16 cellular contexts compared by ENCODE assay signal in the genomic region with DNA sequence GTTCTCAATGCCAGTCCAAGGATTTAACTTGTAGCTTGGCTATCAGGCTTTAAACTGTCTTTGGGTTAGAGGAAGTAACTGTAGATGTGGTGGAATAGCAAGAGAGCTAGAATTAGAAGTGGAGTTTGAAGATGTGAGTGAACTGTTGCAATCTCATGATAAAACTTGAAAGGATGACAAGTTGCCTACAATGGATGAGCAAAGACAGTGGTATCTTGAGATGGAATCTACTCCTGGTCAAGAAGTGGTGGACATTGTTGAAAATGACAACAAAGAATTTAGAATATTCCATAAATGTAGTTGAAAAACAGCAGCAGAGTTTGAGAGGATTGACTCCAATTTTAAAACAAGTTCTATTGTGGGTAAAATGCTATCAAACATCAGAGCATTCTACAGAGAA.
DNase-seq lines count a peak whose midpoint lies in the region; ATAC-seq, FAIRE-seq and TF ChIP-seq lines count a peak whose summit lies in the region.
"Had no signal": no experiment of that assay in that cellular context is flagged by ENCODE, and none has a peak within 500 bp of the region (broad histone marks: within the 10 kb centered on the region; RNA-seq: fewer than 3 reads in every experiment).

No MANE protein-coding gene starts in this region.

- H3K9ac ChIP-seq in BLaER1 treated with 17β-estradiol and CSF1 and Interleukin-3, amounts not matched to agents 10 nM and 100 nM, result no peak overlapping the region
- H3K9ac ChIP-seq: KMS-11 had no signal

- peak; percentile 11 for FAIRE-seq in H54 (lab: Jason Lieb, UNC)

- TF ChIP-seq CTCF in fibroblast of the aortic adventitia (IDR thresholded peaks at IDR 0.05; ENCODE audit: insufficient read depth, low read length) (no peak), brain microvascular endothelial cell (IDR thresholded peaks at IDR 0.05; ENCODE audit: low read depth, low read length, missing control alignments) (no peak)

- DNase-seq in H54 (ENCODE audit: insufficient read length, low spot score), result no peak
- peak; percentile 43 for DNase-seq in NOMO-1 treated with dmso at 0.1 percent for 144 hours (lab: John Stamatoyannopoulos, UW; ENCODE audit: unreplicated experiment)
- DNase-seq in fibroblast of the aortic adventitia (ENCODE audit: low read depth), result peak; percentile 48
- no peak for DNase-seq in NCI-H748 (lab: John Stamatoyannopoulos, UW; ENCODE audit: unreplicated experiment)
- no peak for DNase-seq in brain microvascular endothelial cell
- DNase-seq: CD4-positive, alpha-beta T cell; NCI-H1417; NCI-H1930; NCI-H2171; NCI-H446; NCI-H69; NK-92 treated with Interleukin-12 subunit alpha and Interleukin-12 subunit beta, amount 100 ng/mL, for 24 hours; T-helper 1 cell had no signal

- H3K36me3 ChIP-seq in BLaER1 treated with 17β-estradiol and CSF1 and Interleukin-3, amounts not matched to agents 10 nM and 100 nM, result no peaks in the 10 kb centered on the region
- H3K36me3 ChIP-seq in brain microvascular endothelial cell (replicated peaks), result no peaks in the 10 kb centered on the region

- in situ Hi-C loops in brain microvascular endothelial cell (cut with HindIII; ENCODE audit: low pct_ligation_motif_present, low sequenced_read_pairs), result no loop called here

- H3K4me2 ChIP-seq in BLaER1 treated with 17β-estradiol and CSF1 and Interleukin-3, amounts not matched to agents 10 nM and 100 nM, result peak overlapping the region in 6 of 11 experiments; percentile 24 to 68 (median 54); a peak in 11 of 22 replicates
- H3K4me2 ChIP-seq: KMS-11 had no signal

- H3K4me1 ChIP-seq in BLaER1 treated with 17β-estradiol and CSF1 and Interleukin-3, amounts not matched to agents 10 nM and 100 nM, result peaks cover 0 to 56% (median 41%) of the 10 kb centered on the region in 10 experiments; a peak in 18 of 20 replicates

- H3K9me3 ChIP-seq in BLaER1 treated with 17β-estradiol and CSF1 and Interleukin-3, amounts not matched to agents 10 nM and 100 nM (replicated peaks in 1 of 11), result peaks cover 6 to 34% (median 15%) of the 10 kb centered on the region in 11 experiments; a peak in 21 of 22 replicates

- H3K27me3 ChIP-seq in BLaER1 treated with 17β-estradiol and CSF1 and Interleukin-3, amounts not matched to agents 10 nM and 100 nM, result no peaks in the 10 kb centered on the region
- no peaks in the 10 kb centered on the region for H3K27me3 ChIP-seq in brain microvascular endothelial cell (replicated peaks)

- no peak for ATAC-seq in GM21737 (IDR thresholded peaks at IDR 0.05; ENCODE audit: unreplicated experiment)

- no peak overlapping the region for H3K4me3 ChIP-seq in BLaER1 treated with 17β-estradiol and CSF1 and Interleukin-3, amounts not matched to agents 10 nM and 100 nM
- H3K4me3 ChIP-seq in fibroblast of the aortic adventitia (ENCODE audit: low read depth, low read length) (no peak overlapping the region), brain microvascular endothelial cell (ENCODE audit: low read depth, low read length) (no peak overlapping the region)

- no peak for TF ChIP-seq POLR2A in H54 (IDR thresholded peaks at IDR 0.05; ENCODE audit: low read depth, low read length)

- peak overlapping the region in 5 of 11 experiments; percentile 29 to 60 (median 43); a peak in 8 of 22 replicates for H3K27ac ChIP-seq in BLaER1 treated with 17β-estradiol and CSF1 and Interleukin-3, amounts not matched to agents 10 nM and 100 nM
- no peak overlapping the region for H3K27ac ChIP-seq in brain microvascular endothelial cell
- H3K27ac ChIP-seq: KMS-11 had no signal

- no peaks in the 10 kb centered on the region for H4K20me1 ChIP-seq in BLaER1 treated with 17β-estradiol and CSF1 and Interleukin-3, amounts not matched to agents 10 nM and 100 nM

Comparison
In these comparisons a context has a peak if more than half of its experiments do, and no peak if none do; other contexts are left out.
1. DNase-seq: peak in NOMO-1 treated with dmso at 0.1 percent for 144 hours (single experiment) and fibroblast of the aortic adventitia (single experiment); none in H54 (single experiment), NCI-H748 (single experiment) and brain microvascular endothelial cell (single experiment).